ENCODE assay signal across 25 cellular contexts in genomic region chr4:27414867-27415266, GRCh38.
"Had no signal": no experiment of that assay in that cellular context is flagged by ENCODE, and none has a peak within 500 bp of the region (broad histone marks: within the 10 kb centered on the region; RNA-seq: fewer than 3 reads in every experiment).

No MANE protein-coding gene starts in this region.

- H3K9me3 ChIP-seq: SK-N-SH had no signal

- DNase-seq: IMR-90, Karpas-422, KG1, MV-4-11, NCI-H1048, NCI-H1105, NCI-H1417, NCI-H1436 treated with DMSO at 0.1 percent for 48 hours, NCI-H1694, NCI-H187 treated with DMSO at 0.1 percent for 48 hours, NCI-H2081, NCI-H2107, NCI-H2171, NCI-H226, NCI-H446, NCI-H510A, NCI-H524 treated with DMSO at 0.1 percent for 48 hours, NCI-H69, NCI-H774, SHP77, SK-N-SH, SW 1271 had no signal

- ATAC-seq: HepG2, Panc1 had no signal

- H3K27ac ChIP-seq: RWPE1 had no signal
